ENCODE assay signal across 1 cellular context in the genomic region with DNA sequence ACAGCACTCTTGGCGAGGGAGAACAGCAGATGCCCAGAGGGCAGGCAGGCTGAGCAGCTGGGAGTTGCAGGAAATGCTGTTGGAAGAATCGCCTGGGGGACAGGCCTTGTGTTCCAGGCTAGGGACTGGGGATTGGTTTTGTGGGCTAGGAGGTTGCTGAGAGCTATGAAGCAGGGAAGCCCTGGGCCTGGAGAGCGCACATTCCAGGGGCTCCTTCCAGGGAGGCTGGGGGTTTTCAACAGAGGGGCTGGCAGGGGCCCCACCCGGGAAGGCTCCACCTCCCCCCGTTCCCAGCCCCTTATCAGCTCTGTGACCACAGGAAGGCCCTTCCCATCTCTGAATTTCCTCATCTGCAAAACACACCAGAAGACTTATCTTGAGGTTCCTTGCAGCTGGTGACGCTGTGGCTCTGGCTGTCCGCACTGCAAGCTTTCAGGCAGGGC.
TF ChIP-seq lines count a peak whose summit lies in the region.

No MANE protein-coding gene starts in this region.

TF ChIP-seq in GM23338, 12 proteins besides CTCF, POLR2A, EP300 and RAD21 (continued from another document):
- TF ChIP-seq, protein P1, sequence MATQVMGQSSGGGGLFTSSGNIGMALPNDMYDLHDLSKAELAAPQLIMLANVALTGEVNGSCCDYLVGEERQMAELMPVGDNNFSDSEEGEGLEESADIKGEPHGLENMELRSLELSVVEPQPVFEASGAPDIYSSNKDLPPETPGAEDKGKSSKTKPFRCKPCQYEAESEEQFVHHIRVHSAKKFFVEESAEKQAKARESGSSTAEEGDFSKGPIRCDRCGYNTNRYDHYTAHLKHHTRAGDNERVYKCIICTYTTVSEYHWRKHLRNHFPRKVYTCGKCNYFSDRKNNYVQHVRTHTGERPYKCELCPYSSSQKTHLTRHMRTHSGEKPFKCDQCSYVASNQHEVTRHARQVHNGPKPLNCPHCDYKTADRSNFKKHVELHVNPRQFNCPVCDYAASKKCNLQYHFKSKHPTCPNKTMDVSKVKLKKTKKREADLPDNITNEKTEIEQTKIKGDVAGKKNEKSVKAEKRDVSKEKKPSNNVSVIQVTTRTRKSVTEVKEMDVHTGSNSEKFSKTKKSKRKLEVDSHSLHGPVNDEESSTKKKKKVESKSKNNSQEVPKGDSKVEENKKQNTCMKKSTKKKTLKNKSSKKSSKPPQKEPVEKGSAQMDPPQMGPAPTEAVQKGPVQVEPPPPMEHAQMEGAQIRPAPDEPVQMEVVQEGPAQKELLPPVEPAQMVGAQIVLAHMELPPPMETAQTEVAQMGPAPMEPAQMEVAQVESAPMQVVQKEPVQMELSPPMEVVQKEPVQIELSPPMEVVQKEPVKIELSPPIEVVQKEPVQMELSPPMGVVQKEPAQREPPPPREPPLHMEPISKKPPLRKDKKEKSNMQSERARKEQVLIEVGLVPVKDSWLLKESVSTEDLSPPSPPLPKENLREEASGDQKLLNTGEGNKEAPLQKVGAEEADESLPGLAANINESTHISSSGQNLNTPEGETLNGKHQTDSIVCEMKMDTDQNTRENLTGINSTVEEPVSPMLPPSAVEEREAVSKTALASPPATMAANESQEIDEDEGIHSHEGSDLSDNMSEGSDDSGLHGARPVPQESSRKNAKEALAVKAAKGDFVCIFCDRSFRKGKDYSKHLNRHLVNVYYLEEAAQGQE (IDR thresholded peaks at IDR 0.05; ENCODE audit: unreplicated experiment) = no peak
- TF ChIP-seq ZNF114 (CRISPR knock-in tag; IDR thresholded peaks at IDR 0.05) (no peak), EZH2phosphoT487 (IDR thresholded peaks at IDR 0.05; ENCODE audit: unreplicated experiment) (no peak)
- TF ChIP-seq, protein P2, sequence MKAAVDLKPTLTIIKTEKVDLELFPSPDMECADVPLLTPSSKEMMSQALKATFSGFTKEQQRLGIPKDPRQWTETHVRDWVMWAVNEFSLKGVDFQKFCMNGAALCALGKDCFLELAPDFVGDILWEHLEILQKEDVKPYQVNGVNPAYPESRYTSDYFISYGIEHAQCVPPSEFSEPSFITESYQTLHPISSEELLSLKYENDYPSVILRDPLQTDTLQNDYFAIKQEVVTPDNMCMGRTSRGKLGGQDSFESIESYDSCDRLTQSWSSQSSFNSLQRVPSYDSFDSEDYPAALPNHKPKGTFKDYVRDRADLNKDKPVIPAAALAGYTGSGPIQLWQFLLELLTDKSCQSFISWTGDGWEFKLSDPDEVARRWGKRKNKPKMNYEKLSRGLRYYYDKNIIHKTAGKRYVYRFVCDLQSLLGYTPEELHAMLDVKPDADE (IDR thresholded peaks at IDR 0.05) = no peak
